6 cellular contexts compared by ENCODE assay signal in the genomic region with DNA sequence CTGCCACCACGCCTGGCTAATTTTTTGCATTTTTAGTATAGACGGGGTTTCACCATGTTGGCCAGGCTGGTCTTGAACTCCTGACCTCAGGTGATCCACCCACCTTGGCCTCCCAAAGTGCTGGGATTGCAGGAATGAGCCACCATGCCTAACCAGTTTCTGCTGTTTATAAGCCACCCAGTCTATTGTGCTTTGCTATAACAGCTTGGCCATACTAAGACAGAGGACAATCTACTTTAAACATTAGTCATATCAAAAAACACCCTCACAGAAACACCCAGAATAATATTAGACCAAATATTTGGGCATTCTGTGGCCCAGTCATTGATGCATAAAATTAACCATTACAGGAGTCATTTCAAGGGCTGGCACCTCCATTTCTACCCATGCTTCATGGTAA.
A peak's percentile ranks its signal among the peaks of the same experiment; 100 is the strongest.
DNase-seq lines count a peak whose midpoint lies in the region; ATAC-seq and TF ChIP-seq lines count a peak whose summit lies in the region.
"Not testable (repeated sequence)": the region's sequence is repeated elsewhere in the genome, so short reads cannot be mapped to it uniquely, and the experiment has no call there.

No MANE protein-coding gene starts in this region.

- not testable (repeated sequence) for H3K79me2 ChIP-seq in Karpas-422 (ENCODE audit: low read length)

- not testable (repeated sequence) for H3K9me2 ChIP-seq in Karpas-422 (replicated peaks; ENCODE audit: insufficient read depth, low read length)

- not testable (repeated sequence) for H3K9ac ChIP-seq in Karpas-422 (ENCODE audit: low read length)

- H3K9me3 ChIP-seq in Karpas-422 (ENCODE audit: low read length); esophagus (ENCODE audit: control insufficient read depth in 2 of 2, insufficient read depth in 1 of 2, low read depth in 1 of 2, low read length in 1 of 2); esophagus squamous epithelium; stomach: not testable (repeated sequence)

- TF ChIP-seq EP300 in stomach (IDR thresholded peaks at IDR 0.05), result not testable (repeated sequence)

- ATAC-seq in esophagus mucosa, result peak; percentile 93

- intact Hi-C loops in esophagus squamous epithelium (cut with DNase I); stomach (cut with DNase I; ENCODE audit: low total_unique reads): not testable (repeated sequence)

- H2AFZ ChIP-seq in Karpas-422 (ENCODE audit: low read length), result not testable (repeated sequence)

- DNase-seq in Karpas-422, result peak; percentile 21
- not testable (repeated sequence) for DNase-seq in esophagus squamous epithelium (lab: John Stamatoyannopoulos, UW); stomach

- H3K36me3 ChIP-seq in Karpas-422 (ENCODE audit: insufficient read depth, low read length); esophagus (ENCODE audit: control insufficient read depth in 2 of 2, insufficient read depth in 2 of 2, low read length in 1 of 2); esophagus squamous epithelium; stomach: not testable (repeated sequence)

- not testable (repeated sequence) for TF ChIP-seq CTCF in C4-2B (conservative IDR thresholded peaks at IDR 0.05); esophagus squamous epithelium (IDR thresholded peaks at IDR 0.05); stomach (IDR thresholded peaks at IDR 0.05)

- not testable (repeated sequence) for H3K4me3 ChIP-seq in Karpas-422 (ENCODE audit: low read length); esophagus (ENCODE audit: low read depth in 1 of 2, low read length in 2 of 2); esophagus squamous epithelium; stomach

- not testable (repeated sequence) for TF ChIP-seq POLR2A in esophagus squamous epithelium (IDR thresholded peaks at IDR 0.05); stomach (IDR thresholded peaks at IDR 0.05)

- H3K27me3 ChIP-seq in Karpas-422 (ENCODE audit: low read length); esophagus (ENCODE audit: control insufficient read depth in 1 of 2, insufficient read depth in 2 of 2, low read length in 2 of 2); esophagus squamous epithelium; stomach: not testable (repeated sequence)

- H3K27ac ChIP-seq in C4-2B, result peak overlapping the region; percentile 36
- not testable (repeated sequence) for H3K27ac ChIP-seq in Karpas-422 (ENCODE audit: low read length)
- peak overlapping the region; percentile 63 to 71 for H3K27ac ChIP-seq in esophagus (ENCODE audit: low read depth in 2 of 2, low read length in 1 of 2)
- peak overlapping the region; percentile 38 to 82 (median 60) for H3K27ac ChIP-seq in esophagus squamous epithelium
- peak overlapping the region; percentile 41 to 82 (median 78) for H3K27ac ChIP-seq in stomach

- not testable (repeated sequence) for H3K4me1 ChIP-seq in Karpas-422 (ENCODE audit: low read length); esophagus (ENCODE audit: control insufficient read depth in 2 of 2, insufficient read depth in 2 of 2, low read length in 1 of 2)
- H3K4me1 ChIP-seq in esophagus squamous epithelium, result peaks cover 0 to 27% (median 0%) of the 10 kb centered on the region in 3 donors
- peaks cover 10 to 28% (median 17%) of the 10 kb centered on the region in 4 donors for H3K4me1 ChIP-seq in stomach

- H4K20me1 ChIP-seq in Karpas-422 (ENCODE audit: insufficient read depth, low read depth, low read length), result not testable (repeated sequence)

- 79 to 90% methylated on average over 2 of the region's 2 CpGs for WGBS in esophagus, 2 donors
- WGBS in esophagus squamous epithelium, 2 donors, result 47 to 86% methylated on average over 2 of the region's 2 CpGs
- 51 to 80% (median 64%) methylated on average over 2 of the region's 2 CpGs for WGBS in stomach, 5 donors

- not testable (repeated sequence) for H3K4me2 ChIP-seq in Karpas-422 (ENCODE audit: low read depth, low read length, poor library complexity, severe bottlenecking)
